ENCODE assay signal across 20 cellular contexts in genomic region chr17:71453876-71454422, GRCh38.
"Had no signal": no experiment of that assay in that cellular context is flagged by ENCODE, and none has a peak within 500 bp of the region (broad histone marks: within the 10 kb centered on the region; RNA-seq: fewer than 3 reads in every experiment).

No MANE protein-coding gene starts in this region.

- H3K9me3 ChIP-seq: SJSA1 had no signal

- H3K27ac ChIP-seq: HL-60, SJSA1 had no signal

- H3K4me3 ChIP-seq: SJSA1 had no signal

- H3K36me3 ChIP-seq: SJSA1 had no signal

- H3K27me3 ChIP-seq: SJSA1 had no signal

- DNase-seq: KBM-7, MV-4-11, NCI-H1048, NCI-H1105, NCI-H1436 treated with DMSO at 0.1 percent for 48 hours, NCI-H1694, NCI-H187 treated with DMSO at 0.1 percent for 48 hours, NCI-H2029 treated with DMSO at 0.1 percent for 48 hours, NCI-H2171 treated with DMSO at 0.1 percent for 48 hours, NCI-H345, NCI-H510A, NCI-H524 treated with DMSO at 0.1 percent for 48 hours, NCI-H69, NCI-H774, OCI-M1, Right ventricle myocardium superior, RPMI8226, SIG-M5 had no signal

- H3K4me1 ChIP-seq: SJSA1 had no signal
